In genomic region chr2:164735309-164735919, GRCh38 we compare ENCODE assay signal across 1 cellular context.
TF ChIP-seq lines count a peak whose summit lies in the region.

No MANE protein-coding gene starts in this region.

TF ChIP-seq in WTC11, 78 proteins besides CTCF, POLR2A, EP300 and RAD21 (continued from another document):
- no peak for TF ChIP-seq E2F1 (CRISPR knock-in tag; IDR thresholded peaks at IDR 0.05)
- TF ChIP-seq ZNF671 (CRISPR knock-in tag; IDR thresholded peaks at IDR 0.05) = no peak
- no peak for TF ChIP-seq MYBL2 (CRISPR knock-in tag; IDR thresholded peaks at IDR 0.05)
- no peak for TF ChIP-seq JAZF1 (CRISPR knock-in tag; IDR thresholded peaks at IDR 0.05)
- no peak for TF ChIP-seq ZNF396 (CRISPR knock-in tag; IDR thresholded peaks at IDR 0.05; ENCODE audit: borderline replicate concordance)
- TF ChIP-seq HMGXB4 (CRISPR knock-in tag; IDR thresholded peaks at IDR 0.05) = no peak
- no peak for TF ChIP-seq ZNF219 (CRISPR knock-in tag; IDR thresholded peaks at IDR 0.05; ENCODE audit: borderline replicate concordance)
- no peak for TF ChIP-seq MLX (CRISPR knock-in tag; IDR thresholded peaks at IDR 0.05)
TF ChIP-seq in WTC11: peak in this region for 0.
